In genomic region chr4:167940217-167940616, GRCh38 we compare ENCODE assay signal across 25 cellular contexts.
"Had no signal": no experiment of that assay in that cellular context is flagged by ENCODE, and none has a peak within 500 bp of the region (broad histone marks: within the 10 kb centered on the region; RNA-seq: fewer than 3 reads in every experiment).

No MANE protein-coding gene starts in this region.

- H3K27me3 Mint-ChIP-seq: activated CD4-positive, alpha-beta memory T cell treated with anti-CD3 and anti-CD28 coated beads for 36 hours; activated CD4-positive, alpha-beta T cell treated with anti-CD3 and anti-CD28 coated beads, Interleukin-2, amount 10 ng/mL, durations not matched to agents 24 days and 14 days; activated naive CD4-positive, alpha-beta T cell treated with anti-CD3 and anti-CD28 coated beads, Interleukin-2, amount 10 ng/mL, durations not matched to agents 7 days and 5 days; activated naive CD8-positive, alpha-beta T cell treated with anti-CD3 and anti-CD28 coated beads, Interleukin-2, amount 10 ng/mL, durations not matched to agents 7 days and 5 days; central memory CD8-positive, alpha-beta T cell; dendritic cell treated with granulocyte-macrophage colony-stimulating factor and Interleukin-4, amounts not matched to agents 40 ng/mL and 50 ng/mL, for 4 days; natural killer cell treated with Interleukin-12 subunit alpha and Interleukin-12 subunit beta and Interleukin-15 and Interleukin-18, amount 100 ng/mL, for 72 hours; T-helper 17 cell had no signal

- H3K4me3 Mint-ChIP-seq: activated CD4-positive, alpha-beta memory T cell treated with anti-CD3 and anti-CD28 coated beads for 36 hours; activated CD4-positive, alpha-beta T cell treated with anti-CD3 and anti-CD28 coated beads, Interleukin-2, amount 10 ng/mL, durations not matched to agents 24 days and 14 days; activated naive CD4-positive, alpha-beta T cell treated with anti-CD3 and anti-CD28 coated beads, Interleukin-2, amount 10 ng/mL, durations not matched to agents 7 days and 5 days; activated naive CD8-positive, alpha-beta T cell treated with anti-CD3 and anti-CD28 coated beads, Interleukin-2, amount 10 ng/mL, durations not matched to agents 7 days and 5 days; activated T-helper 1 cell treated with anti-CD3 and anti-CD28 coated beads, Interleukin-12 subunit alpha, Interleukin-12 subunit beta, Interleukin-2, Interleukin-4 antibody, amounts not matched to agents 30 ng/mL and 10 ng/mL and 1 ng/mL, durations not matched to agents 14 hours and 24 hours and 36 hours; central memory CD8-positive, alpha-beta T cell; dendritic cell treated with granulocyte-macrophage colony-stimulating factor and Interleukin-4, amounts not matched to agents 40 ng/mL and 50 ng/mL, for 4 days; endodermal cell; natural killer cell treated with Interleukin-12 subunit alpha and Interleukin-12 subunit beta and Interleukin-15 and Interleukin-18, amount 100 ng/mL, for 72 hours; T-helper 17 cell had no signal

- H3K4me1 Mint-ChIP-seq: activated CD4-positive, alpha-beta T cell treated with anti-CD3 and anti-CD28 coated beads, Interleukin-2, amount 10 ng/mL, durations not matched to agents 24 days and 14 days; activated naive CD4-positive, alpha-beta T cell treated with anti-CD3 and anti-CD28 coated beads, Interleukin-2, amount 10 ng/mL, durations not matched to agents 7 days and 5 days; activated naive CD8-positive, alpha-beta T cell treated with anti-CD3 and anti-CD28 coated beads, Interleukin-2, amount 10 ng/mL, durations not matched to agents 7 days and 5 days; central memory CD8-positive, alpha-beta T cell; T-helper 17 cell had no signal

- H3K9me3 Mint-ChIP-seq: activated CD4-positive, alpha-beta memory T cell treated with anti-CD3 and anti-CD28 coated beads for 36 hours; activated CD4-positive, alpha-beta T cell treated with anti-CD3 and anti-CD28 coated beads, Interleukin-2, amount 10 ng/mL, durations not matched to agents 24 days and 14 days; activated naive CD8-positive, alpha-beta T cell treated with anti-CD3 and anti-CD28 coated beads, Interleukin-2, amount 10 ng/mL, durations not matched to agents 7 days and 5 days; activated T-helper 1 cell treated with anti-CD3 and anti-CD28 coated beads, Interleukin-12 subunit alpha, Interleukin-12 subunit beta, Interleukin-2, Interleukin-4 antibody, amounts not matched to agents 30 ng/mL and 10 ng/mL and 1 ng/mL, durations not matched to agents 14 hours and 24 hours and 36 hours; dendritic cell treated with granulocyte-macrophage colony-stimulating factor and Interleukin-4, amounts not matched to agents 40 ng/mL and 50 ng/mL, for 4 days; endodermal cell had no signal

- H3K36me3 Mint-ChIP-seq: activated CD4-positive, alpha-beta memory T cell treated with anti-CD3 and anti-CD28 coated beads for 36 hours; activated naive CD4-positive, alpha-beta T cell treated with anti-CD3 and anti-CD28 coated beads, Interleukin-2, amount 10 ng/mL, durations not matched to agents 7 days and 5 days; activated naive CD8-positive, alpha-beta T cell treated with anti-CD3 and anti-CD28 coated beads, Interleukin-2, amount 10 ng/mL, durations not matched to agents 7 days and 5 days; natural killer cell treated with Interleukin-12 subunit alpha and Interleukin-12 subunit beta and Interleukin-15 and Interleukin-18, amount 100 ng/mL, for 72 hours had no signal

- H3K27ac ChIP-seq: left ventricle myocardium inferior, right lobe of liver, skin epidermis, thoracic aorta had no signal

- FAIRE-seq: urothelium cell line had no signal

- H3K27me3 ChIP-seq: right lobe of liver had no signal

- H3K36me3 ChIP-seq: left ventricle myocardium inferior, right lobe of liver, thoracic aorta had no signal

- ATAC-seq: esophagus mucosa; mucosa of descending colon; natural killer cell treated with Interleukin-12 subunit alpha and Interleukin-12 subunit beta and Interleukin-15 and Interleukin-18, amount 100 ng/mL, for 72 hours; right lobe of liver; stimulated activated naive CD8-positive, alpha-beta T cell treated with anti-CD3 and anti-CD28 coated beads, Interleukin-15, Interleukin-2, amounts not matched to agents 100 U/mL and 50 U/mL, for 24 hours; T-helper 17 cell had no signal

- H3K27ac Mint-ChIP-seq: activated CD4-positive, alpha-beta memory T cell treated with anti-CD3 and anti-CD28 coated beads for 36 hours; activated CD4-positive, alpha-beta T cell treated with anti-CD3 and anti-CD28 coated beads, Interleukin-2, amount 10 ng/mL, durations not matched to agents 24 days and 14 days; activated naive CD4-positive, alpha-beta T cell treated with anti-CD3 and anti-CD28 coated beads, Interleukin-2, amount 10 ng/mL, durations not matched to agents 7 days and 5 days; activated naive CD8-positive, alpha-beta T cell treated with anti-CD3 and anti-CD28 coated beads, Interleukin-2, amount 10 ng/mL, durations not matched to agents 7 days and 5 days; activated T-helper 1 cell treated with anti-CD3 and anti-CD28 coated beads, Interleukin-12 subunit alpha, Interleukin-12 subunit beta, Interleukin-2, Interleukin-4 antibody, amounts not matched to agents 30 ng/mL and 10 ng/mL and 1 ng/mL, durations not matched to agents 14 hours and 24 hours and 36 hours; dendritic cell treated with granulocyte-macrophage colony-stimulating factor and Interleukin-4, amounts not matched to agents 40 ng/mL and 50 ng/mL, for 4 days; endodermal cell; natural killer cell treated with Interleukin-12 subunit alpha and Interleukin-12 subunit beta and Interleukin-15 and Interleukin-18, amount 100 ng/mL, for 72 hours; T-helper 17 cell had no signal

- H3K9me3 ChIP-seq: left ventricle myocardium inferior, mucosa of descending colon, right lobe of liver, thoracic aorta had no signal

- H3K4me1 ChIP-seq: left ventricle myocardium inferior, right lobe of liver had no signal

- DNase-seq: activated CD4-positive, alpha-beta memory T cell treated with anti-CD3 and anti-CD28 coated beads for 36 hours; activated CD4-positive, alpha-beta T cell treated with anti-CD3 and anti-CD28 coated beads, Interleukin-2, amount 10 ng/mL, durations not matched to agents 24 days and 14 days; activated CD4-positive, CD25-positive, alpha-beta regulatory T cell treated with anti-CD3 and anti-CD28 coated beads, Interleukin-2, amount 50 U/mL, for 72 hours; activated CD8-positive, alpha-beta memory T cell treated with anti-CD3 and anti-CD28 coated beads, Interleukin-2, amount 50 U/mL, for 4 hours; activated gamma-delta T cell; activated naive CD4-positive, alpha-beta T cell treated with anti-CD3 and anti-CD28 coated beads, Interleukin-2, amount 10 ng/mL, durations not matched to agents 7 days and 5 days; activated naive CD8-positive, alpha-beta T cell treated with anti-CD3 and anti-CD28 coated beads, Interleukin-2, amount 10 ng/mL, durations not matched to agents 7 days and 5 days; activated T-cell treated with anti-CD3 and anti-CD28 coated beads, Interleukin-2, amount 50 U/mL, for 1 hour; amniotic stem cell; endodermal cell; left ventricle myocardium inferior; mucosa of descending colon; right lobe of liver; stimulated activated CD4-positive, alpha-beta T cell treated with anti-CD3 and anti-CD28 coated beads, Interleukin-12 subunit alpha, Interleukin-12 subunit beta, amount 100 ng/mL, for 4 hours; stimulated activated CD4-positive, alpha-beta T cell treated with anti-CD3 and anti-CD28 coated beads, Interleukin-4, amount 100 ng/mL, for 1 hour; stimulated activated naive CD8-positive, alpha-beta T cell treated with anti-CD3 and anti-CD28 coated beads, Interleukin-15, Interleukin-2, amounts not matched to agents 100 U/mL and 50 U/mL, for 24 hours; T-helper 17 cell had no signal

- H3K4me3 ChIP-seq: left ventricle myocardium inferior, mucosa of descending colon, right lobe of liver, skin epidermis, thoracic aorta had no signal
